10 cellular contexts compared by ENCODE assay signal in the genomic region with DNA sequence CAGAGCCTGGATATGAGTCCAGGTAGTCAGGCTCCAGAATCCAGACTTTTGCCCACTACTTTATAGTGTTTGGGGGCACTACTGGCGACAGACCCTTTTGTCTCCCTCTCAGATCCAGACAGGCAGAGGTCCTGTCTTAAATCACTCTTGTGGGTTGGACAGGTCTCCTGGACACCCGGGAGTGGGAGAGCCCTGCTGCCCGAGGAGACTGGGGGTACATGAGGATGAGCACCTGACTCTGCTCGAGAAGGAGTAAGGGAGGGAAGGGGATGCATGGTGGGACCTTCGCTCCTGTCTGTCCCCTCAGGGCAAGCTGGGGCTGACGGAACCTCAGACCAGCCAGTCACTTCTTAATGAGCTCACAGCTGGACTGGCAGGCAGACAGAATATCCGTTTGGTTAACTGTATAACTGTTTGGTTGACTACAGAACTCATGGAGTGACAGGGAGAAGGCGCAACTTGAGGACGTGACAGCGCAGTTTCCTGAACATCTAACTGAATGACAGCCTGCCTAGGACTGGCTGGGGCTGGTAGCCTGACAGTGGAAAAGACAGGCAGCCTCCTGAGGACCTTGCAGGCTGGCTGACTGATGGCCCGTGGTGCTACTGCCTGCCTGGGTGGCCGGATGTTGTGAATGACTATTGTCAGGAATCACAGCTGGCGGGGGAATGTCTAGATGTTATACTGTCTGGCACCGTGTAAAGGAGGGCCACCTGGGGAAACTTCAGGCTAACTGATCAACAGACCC. TPM values are rescaled to one million over a fixed set of nuclear protein-coding genes. Genes with fewer than 3 reads are reported as not detected.
DNase-seq lines count a peak whose midpoint lies in the region; ATAC-seq and TF ChIP-seq lines count a peak whose summit lies in the region.
"Had no signal": no experiment of that assay in that cellular context is flagged by ENCODE, and none has a peak within 500 bp of the region (broad histone marks: within the 10 kb centered on the region; RNA-seq: fewer than 3 reads in every experiment).

No MANE protein-coding gene starts in this region.

- H4K20me1 ChIP-seq in MM.1S (ENCODE audit: insufficient read depth, low read length), result no peaks in the 10 kb centered on the region

- H3K36me3 Mint-ChIP-seq in central memory CD8-positive, alpha-beta T cell (ENCODE audit: insufficient read depth), result peaks cover 27% of the 10 kb centered on the region

- H2AFZ ChIP-seq in MM.1S (ENCODE audit: low read length), result peak overlapping the region; percentile 82

- H3K27ac Mint-ChIP-seq in central memory CD8-positive, alpha-beta T cell (ENCODE audit: low read depth), result peak overlapping the region; percentile 98

- H3K9me2 ChIP-seq in MM.1S (replicated peaks; ENCODE audit: insufficient read depth, low read length), result no peaks in the 10 kb centered on the region

- peak overlapping the region; percentile 79; the same call in 1 of the 2 replicates for H3K9ac ChIP-seq in MM.1S (ENCODE audit: low read length)

- H3K36me3 ChIP-seq in MM.1S (replicated peaks; ENCODE audit: insufficient read depth, low read length) (no peaks in the 10 kb centered on the region), neutrophil (peaks cover 17% of the 10 kb centered on the region)

- H3F3A ChIP-seq in MM.1S (ENCODE audit: insufficient read depth, low read length), result no peaks in the 10 kb centered on the region

- no peaks in the 10 kb centered on the region for H3K9me3 Mint-ChIP-seq in central memory CD8-positive, alpha-beta T cell

- TF ChIP-seq CTCF in MM.1S (IDR thresholded peaks at IDR 0.05; ENCODE audit: low read length) (no peak), neutrophil (IDR thresholded peaks at IDR 0.05) (no peak)

- H3K4me1 ChIP-seq in MM.1S (ENCODE audit: low read length) (peaks cover 10% of the 10 kb centered on the region), neutrophil (ENCODE audit: control insufficient read depth in 1 of 2, insufficient read depth in 1 of 2, low read depth in 1 of 2, low read length in 1 of 2) (peaks cover 24 to 40% of the 10 kb centered on the region in 2 experiments)

- peaks cover 33% of the 10 kb centered on the region for H3K79me2 ChIP-seq in MM.1S (ENCODE audit: low read length)

- H3K9me3 ChIP-seq in MM.1S (replicated peaks; ENCODE audit: insufficient read depth, low read length), result no peaks in the 10 kb centered on the region
- H3K9me3 ChIP-seq in neutrophil, result no peaks in the 10 kb centered on the region
- H3K9me3 ChIP-seq: A549 had no signal

- peak; percentile 29 for DNase-seq in NCI-H748 (lab: John Stamatoyannopoulos, UW; ENCODE audit: unreplicated experiment)
- no peak for DNase-seq in NCI-H748 treated with DMSO at 0.1 percent for 48 hours (lab: John Stamatoyannopoulos, UW)
- no peak for DNase-seq in MM.1S
- no peak for DNase-seq in central memory CD8-positive, alpha-beta T cell (ENCODE audit: low spot score in 2 of 2)
- no peak for DNase-seq in NCI-H774 (lab: John Stamatoyannopoulos, UW)
- DNase-seq in occipital lobe (lab: John Stamatoyannopoulos, UW), result no peak
- DNase-seq: SIG-M5 had no signal

- H3K4me3 ChIP-seq in MM.1S (ENCODE audit: low read length), result peak overlapping the region; percentile 80; the same call in 1 of the 2 replicates
- no peak overlapping the region for H3K4me3 ChIP-seq in neutrophil (ENCODE audit: low read depth in 1 of 2, low read length in 1 of 2)

- ATAC-seq in central memory CD8-positive, alpha-beta T cell (replicated peaks; ENCODE audit: extremely low read depth, poor library complexity, severe bottlenecking), result no peak
- ATAC-seq in GM19455 (IDR thresholded peaks at IDR 0.05; ENCODE audit: unreplicated experiment), result no peak

- H3K27ac ChIP-seq in MM.1S (ENCODE audit: low read length) (peak overlapping the region; percentile 80; the same call in 1 of the 2 replicates), neutrophil (peak overlapping the region; percentile 96)

- peak overlapping the region; percentile 88 for H3K4me3 Mint-ChIP-seq in central memory CD8-positive, alpha-beta T cell

- no peaks in the 10 kb centered on the region for H3K27me3 Mint-ChIP-seq in central memory CD8-positive, alpha-beta T cell

- H3K4me2 ChIP-seq in MM.1S (ENCODE audit: low read depth, low read length), result peak overlapping the region; percentile 87

- H3K27me3 ChIP-seq in MM.1S (replicated peaks; ENCODE audit: insufficient read depth, low read length) (no peaks in the 10 kb centered on the region), neutrophil (no peaks in the 10 kb centered on the region)

- H3K4me1 Mint-ChIP-seq in central memory CD8-positive, alpha-beta T cell, result peaks cover 19% of the 10 kb centered on the region

RNA-seq across cellular contexts. Expression of a gene that starts 1.6 kb away (rescaled TPM):
- total RNA-seq in occipital lobe, result 2.8 TPM

RNA-seq across cellular contexts. Expression of a gene that starts 11.4 kb away (rescaled TPM):
- 0.16 TPM for total RNA-seq in occipital lobe
